ENCODE assay signal across 9 cellular contexts in the genomic region with DNA sequence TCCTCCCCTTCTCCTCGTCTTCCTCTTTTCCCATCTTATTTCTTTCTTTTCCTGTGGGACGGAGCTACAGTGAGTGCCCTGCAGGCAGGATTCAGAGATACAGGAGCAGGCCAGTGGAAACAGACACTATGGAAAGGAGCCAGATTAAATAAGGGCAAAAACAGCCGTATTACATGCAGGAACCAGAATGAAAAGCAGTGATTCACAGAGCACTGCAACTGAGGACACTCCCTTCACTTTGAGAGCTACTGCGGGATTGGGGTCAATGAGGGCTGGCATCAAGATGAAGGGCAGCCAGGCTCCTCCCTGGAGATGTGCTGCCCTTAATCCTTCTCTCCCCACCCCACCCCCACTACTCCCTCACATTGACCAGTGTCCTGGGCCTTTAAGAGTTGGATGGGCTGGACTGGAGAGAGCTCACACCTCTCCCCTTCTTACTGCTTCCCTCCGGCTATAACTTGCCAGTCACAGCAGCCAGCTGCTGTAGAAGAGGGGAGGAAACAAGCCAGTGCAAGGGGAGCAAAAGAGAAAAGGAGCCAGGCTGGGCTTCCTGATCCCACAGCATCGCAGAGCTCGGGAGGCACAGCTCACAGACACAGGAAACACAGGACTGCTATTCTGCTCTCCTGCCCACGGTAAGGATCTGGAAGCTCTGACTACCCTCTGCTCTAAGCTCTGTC. TPM values are rescaled to one million over a fixed set of nuclear protein-coding genes. Genes with fewer than 3 reads are reported as not detected.
DNase-seq lines count a peak whose midpoint lies in the region; ATAC-seq and TF ChIP-seq lines count a peak whose summit lies in the region.
"Had no signal": no experiment of that assay in that cellular context is flagged by ENCODE, and none has a peak within 500 bp of the region (broad histone marks: within the 10 kb centered on the region; RNA-seq: fewer than 3 reads in every experiment).

Gene PLCD4 (plus strand): TSS at position 464 of the 680 bp plus-strand sequence. CDS start 7,841 bp downstream, outside the sequence.

- TF ChIP-seq CTCF in cardiac fibroblast (IDR thresholded peaks at IDR 0.05; ENCODE audit: low read depth, low read length) (peak; percentile 31), tibial nerve (IDR thresholded peaks at IDR 0.05) (no peak)

- H3K9me3 ChIP-seq in MG63 = no peaks in the 10 kb centered on the region
- no peaks in the 10 kb centered on the region for H3K9me3 ChIP-seq in tibial nerve

- peak within 1 kb of the TSS in 3 of 4 donors; percentile 20 to 80 (median 49) for H3K27ac ChIP-seq in tibial nerve

- TF ChIP-seq POLR2A in tibial nerve (IDR thresholded peaks at IDR 0.05) = no peak

- peak in 1 of 2 donors; percentile 45 for TF ChIP-seq EP300 in tibial nerve (IDR thresholded peaks at IDR 0.05)

- peaks cover 0 to 19% (median 0%) of the 10 kb centered on the region in 4 donors for H3K4me1 ChIP-seq in tibial nerve

- peak; percentile 72 for ATAC-seq in left lobe of liver
- no peak for ATAC-seq in HG03045 (IDR thresholded peaks at IDR 0.05; ENCODE audit: unreplicated experiment)

- peak; percentile 50 for DNase-seq in MG63
- DNase-seq in cardiac fibroblast (ENCODE audit: low read depth in 2 of 2) = peak; percentile 75 to 86
- peak; percentile 34 for DNase-seq in left lobe of liver (ENCODE audit: low spot score)
- peak in 1 of 2 donors; percentile 31 for DNase-seq in tibial nerve (ENCODE audit: low spot score in 2 of 2)
- no peak for DNase-seq in SKM-1 (lab: John Stamatoyannopoulos, UW; ENCODE audit: unreplicated experiment)
- DNase-seq in globus pallidus (ENCODE audit: low spot score) = no peak
- DNase-seq in activated CD4-positive, alpha-beta T cell treated with anti-CD3 and anti-CD28 coated beads for 48 hours = no peak
- DNase-seq: activated B cell treated with CpG ODN at 0.5 μM for 24 hours had no signal

- no peak within 1 kb of the TSS; the same call in 1 of the 2 replicates for H3K4me3 ChIP-seq in MG63
- peak within 1 kb of the TSS; percentile 35 to 37 for H3K4me3 ChIP-seq in cardiac fibroblast (replicated peaks in 1 of 2; ENCODE audit: low read depth in 2 of 2, low read length in 2 of 2)
- H3K4me3 ChIP-seq in tibial nerve = peak within 1 kb of the TSS in 1 of 4 donors; percentile 39

- H3K36me3 ChIP-seq in MG63 (no peaks in the 10 kb centered on the region), tibial nerve (no peaks in the 10 kb centered on the region)

- no peaks in the 10 kb centered on the region for H3K27me3 ChIP-seq in MG63
- H3K27me3 ChIP-seq in tibial nerve = no peaks in the 10 kb centered on the region

- 10 to 11% methylated on average over 8 of the region's 8 CpGs for WGBS in tibial nerve, 2 donors

RNA-seq across cellular contexts. Expression of gene PLCD4, which starts in this region (rescaled TPM):
- total RNA-seq in MG63 (2014; rRNA removed; shearing (Covaris generic); ENCODE audit: low replicate concordance) = 0.74 and 1.2 TPM in 2 replicates
- total RNA-seq in left lobe of liver (0.43 TPM), tibial nerve (10 to 100 TPM in 3 of 4 donors, 1 to 10 TPM in 1; 9.2 to 20.1 (median 13.4) TPM)

Comparison
In these comparisons a context has a peak if more than half of its experiments do, and no peak if none do; other contexts are left out.
1. Peak in DNase-seq and ATAC-seq in left lobe of liver; RNA of the gene not detected or under 1 TPM.
2. DNase-seq: peak in MG63 (single experiment) and cardiac fibroblast (2 of 2); none in SKM-1 (single experiment), globus pallidus (single experiment) and activated CD4-positive, alpha-beta T cell treated with anti-CD3 and anti-CD28 coated beads for 48 hours (single experiment).